Comparison of ENCODE assay signal across 14 cellular contexts in the genomic region with DNA sequence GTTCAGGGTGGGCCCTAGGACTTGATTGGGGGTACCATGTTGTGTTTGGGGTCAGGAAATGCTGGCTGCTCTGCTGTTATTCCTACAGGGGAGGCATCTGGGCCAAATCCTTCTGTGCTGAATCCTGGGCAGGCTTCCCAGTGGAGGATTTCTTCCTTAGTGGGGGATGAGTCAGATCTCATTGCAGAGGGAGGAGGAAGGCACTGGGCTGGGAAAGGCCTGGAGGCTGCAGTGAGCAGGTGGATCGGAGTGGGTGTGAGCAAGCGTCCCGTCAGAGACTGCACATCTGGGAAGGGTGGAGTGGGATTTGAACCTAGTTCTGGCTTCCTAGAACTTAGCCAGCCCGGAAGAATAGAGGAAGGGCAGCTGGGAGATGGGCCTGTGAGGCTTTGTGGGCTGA. TPM values are rescaled to one million over a fixed set of nuclear protein-coding genes. Genes with fewer than 3 reads are reported as not detected.
A peak's percentile ranks its signal among the peaks of the same experiment; 100 is the strongest.
DNase-seq lines count a peak whose midpoint lies in the region; ATAC-seq, FAIRE-seq and TF ChIP-seq lines count a peak whose summit lies in the region.
"Had no signal": no experiment of that assay in that cellular context is flagged by ENCODE, and none has a peak within 500 bp of the region (broad histone marks: within the 10 kb centered on the region; RNA-seq: fewer than 3 reads in every experiment).

No MANE protein-coding gene starts in this region.

- H3K27me3 ChIP-seq in brain microvascular endothelial cell (replicated peaks) (peaks cover 3% of the 10 kb centered on the region), keratinocyte (ENCODE audit: control insufficient read depth, extremely low read depth, insufficient read depth, low read length) (peaks cover 8% of the 10 kb centered on the region)

- no peak for ATAC-seq in HG03469 (IDR thresholded peaks at IDR 0.05; ENCODE audit: unreplicated experiment)

- no peaks in the 10 kb centered on the region for H3K9me1 ChIP-seq in keratinocyte (ENCODE audit: control insufficient read depth, extremely low read depth, insufficient read depth, low read length)

- in situ Hi-C loops in brain microvascular endothelial cell (cut with HindIII; ENCODE audit: low pct_ligation_motif_present, low sequenced_read_pairs): no loop called here

- H3K9ac ChIP-seq in keratinocyte (ENCODE audit: control insufficient read depth, extremely low read depth, insufficient read depth, low read length): no peak overlapping the region

- TF ChIP-seq POLR2A in GM12892 (IDR thresholded peaks at IDR 0.05; ENCODE audit: low read depth, low read length): no peak

- no peaks in the 10 kb centered on the region for H3K79me2 ChIP-seq in keratinocyte (ENCODE audit: control insufficient read depth, insufficient read depth, low read length)

- FAIRE-seq in keratinocyte (lab: Jason Lieb, UNC) (peak; percentile 93), GM12892 (lab: Jason Lieb, UNC) (no peak)

- dilution Hi-C loops in keratinocyte (cut with MboI; ENCODE audit: extremely low pct_ligation_motif_present, low sequenced_read_pairs): no loop called here

- H3K4me2 ChIP-seq in keratinocyte (ENCODE audit: control insufficient read depth, extremely low read depth, insufficient read depth, low read depth, low read length): peak overlapping the region; percentile 25

- H3K36me3 ChIP-seq in brain microvascular endothelial cell (replicated peaks) (peaks cover 5% of the 10 kb centered on the region), keratinocyte (ENCODE audit: control insufficient read depth in 2 of 2, extremely low read depth in 1 of 2, insufficient read depth in 2 of 2, low read length in 2 of 2) (peaks cover 2 to 7% of the 10 kb centered on the region in 2 experiments)

- no peak overlapping the region for H3K27ac ChIP-seq in brain microvascular endothelial cell
- peak overlapping the region; percentile 11 for H3K27ac ChIP-seq in keratinocyte (ENCODE audit: control insufficient read depth, insufficient read depth, low read length)
- H3K27ac ChIP-seq: SK-N-MC, upper lobe of left lung had no signal

- H3K4me3 ChIP-seq in brain microvascular endothelial cell (ENCODE audit: low read depth, low read length) (no peak overlapping the region), keratinocyte (ENCODE audit: control insufficient read depth in 2 of 3, extremely low read depth in 1 of 3, insufficient read depth in 2 of 3, low read depth in 1 of 3, low read length in 3 of 3) (no peak overlapping the region)
- H3K4me3 ChIP-seq: SK-N-MC, upper lobe of left lung had no signal

- H2AFZ ChIP-seq in keratinocyte (ENCODE audit: control insufficient read depth, low read length): no peak overlapping the region

- DNase-seq in AG08396 (ENCODE audit: low spot score) (peak; percentile 86), HT1080 (ENCODE audit: low read depth) (peak; percentile 65), brain microvascular endothelial cell (peak; percentile 41), keratinocyte (ENCODE audit: low read depth, low spot score) (no peak), GM12892 (ENCODE audit: insufficient read length) (no peak), SIG-M5 treated with dmso at 0.1 percent for 504 hours (lab: John Stamatoyannopoulos, UW; ENCODE audit: unreplicated experiment) (no peak)
- no peak for DNase-seq in activated CD8-positive, alpha-beta memory T cell treated with anti-CD3 and anti-CD28 coated beads, Interleukin-2, amount 50 U/mL, for 4 hours
- DNase-seq: activated CD4-positive, alpha-beta T cell treated with anti-CD3 and anti-CD28 coated beads for 1 hour; CD4-positive, CD25-positive, alpha-beta regulatory T cell; NCI-H1105; NCI-H69 had no signal

- no peaks in the 10 kb centered on the region for H3K9me3 ChIP-seq in keratinocyte (ENCODE audit: control insufficient read depth, low read depth, low read length)
- H3K9me3 ChIP-seq: upper lobe of left lung had no signal

- TF ChIP-seq CTCF in brain microvascular endothelial cell (IDR thresholded peaks at IDR 0.05; ENCODE audit: low read depth, low read length, missing control alignments) (no peak), keratinocyte (optimal IDR thresholded peaks at IDR 0.05 in 1 of 3, IDR thresholded peaks at IDR 0.05 in 1 of 3, conservative IDR thresholded peaks at IDR 0.05 in 1 of 3; ENCODE audit: extremely low read depth in 1 of 3, insufficient read depth in 2 of 3, low read length in 3 of 3) (no peak)

- peaks cover 25% of the 10 kb centered on the region for H3K4me1 ChIP-seq in keratinocyte (ENCODE audit: control insufficient read depth, extremely low read depth, insufficient read depth, low read length)

- H4K20me1 ChIP-seq in keratinocyte (ENCODE audit: control insufficient read depth, extremely low read depth, insufficient read depth, low read length): peaks cover 3% of the 10 kb centered on the region

RNA-seq across cellular contexts. Expression of gene CCDC124, which starts 11.5 kb away (rescaled TPM):
- 50.8 and 70.0 TPM in 2 replicates for total RNA-seq in HT1080 (2014; rRNA removed; shearing (Covaris generic))
- polyA plus RNA-seq in HT1080 (2015; cell fraction: cytosol; rRNA removed): 141 and 168 TPM in 2 replicates
- polyA plus RNA-seq in HT1080 (2015; cell fraction: nucleus; rRNA removed): 70.4 and 77.5 TPM in 2 replicates
- polyA plus RNA-seq in keratinocyte: 56.8 to 87.0 TPM (median 58.7 TPM) in 3 replicates
- 53.5 TPM for polyA plus RNA-seq in keratinocyte (2011; ENCODE audit: low read depth)
- 34.7 and 119 TPM in 2 replicates for polyA plus RNA-seq in keratinocyte (2011; cell fraction: cytosol; rRNA removed)
- polyA plus RNA-seq in keratinocyte (2011; cell fraction: nucleus; rRNA removed): 49.3 and 68.1 TPM in 2 replicates
- polyA plus RNA-seq in keratinocyte (2012; ENCODE audit: low replicate concordance): 59.4 and 143 TPM in 2 replicates
- 6.0 to 9.8 TPM (median 6.4 TPM) in 3 replicates for polyA minus RNA-seq in keratinocyte
- polyA minus RNA-seq in keratinocyte (2011; cell fraction: cytosol; rRNA and poly(A)+ RNA removed): 33.4 TPM
- polyA minus RNA-seq in keratinocyte (2011; cell fraction: nucleus; rRNA and poly(A)+ RNA removed): 10.2 and 12.6 TPM in 2 replicates
- 27.5 TPM for polyA plus RNA-seq in GM12892 (2012; ENCODE audit: missing spikeins)

RNA-seq across cellular contexts. Expression of gene KCNN1, which starts 22.6 kb away (rescaled TPM):
- total RNA-seq in HT1080 (2014; rRNA removed; shearing (Covaris generic)): not detected in 2 replicates
- polyA plus RNA-seq in HT1080 (2015; cell fraction: cytosol; rRNA removed): 0.08 TPM in 1 of 2 replicates, not detected in the other
- polyA plus RNA-seq in HT1080 (2015; cell fraction: nucleus; rRNA removed): 0.07 and 0.11 TPM in 2 replicates
- polyA plus RNA-seq in keratinocyte: not detected in 3 replicates
- not detected for polyA plus RNA-seq in keratinocyte (2011; ENCODE audit: low read depth)
- not detected in 2 replicates for polyA plus RNA-seq in keratinocyte (2011; cell fraction: cytosol; rRNA removed)
- not detected in 2 replicates for polyA plus RNA-seq in keratinocyte (2011; cell fraction: nucleus; rRNA removed)
- polyA plus RNA-seq in keratinocyte (2012; ENCODE audit: low replicate concordance): 0.06 TPM in 1 of 2 replicates, not detected in the other
- not detected in 3 replicates for polyA minus RNA-seq in keratinocyte
- polyA minus RNA-seq in keratinocyte (2011; cell fraction: cytosol; rRNA and poly(A)+ RNA removed): not detected
- not detected in 2 replicates for polyA minus RNA-seq in keratinocyte (2011; cell fraction: nucleus; rRNA and poly(A)+ RNA removed)
- polyA plus RNA-seq in GM12892 (2012; ENCODE audit: missing spikeins): 1.5 TPM
- total RNA-seq: CD4-positive, CD25-positive, alpha-beta regulatory T cell had no signal
- polyA plus RNA-seq: CD4-positive, CD25-positive, alpha-beta regulatory T cell had no signal

Comparison
In these comparisons a context has a peak if more than half of its experiments do, and no peak if none do; other contexts are left out.
1. DNase-seq: peak in AG08396 (single experiment), HT1080 (single experiment) and brain microvascular endothelial cell (single experiment); none in keratinocyte (single experiment), GM12892 (single experiment), SIG-M5 treated with dmso at 0.1 percent for 504 hours (single experiment) and activated CD8-positive, alpha-beta memory T cell treated with anti-CD3 and anti-CD28 coated beads, Interleukin-2, amount 50 U/mL, for 4 hours (single experiment).